10 cellular contexts compared by ENCODE assay signal in the genomic region with DNA sequence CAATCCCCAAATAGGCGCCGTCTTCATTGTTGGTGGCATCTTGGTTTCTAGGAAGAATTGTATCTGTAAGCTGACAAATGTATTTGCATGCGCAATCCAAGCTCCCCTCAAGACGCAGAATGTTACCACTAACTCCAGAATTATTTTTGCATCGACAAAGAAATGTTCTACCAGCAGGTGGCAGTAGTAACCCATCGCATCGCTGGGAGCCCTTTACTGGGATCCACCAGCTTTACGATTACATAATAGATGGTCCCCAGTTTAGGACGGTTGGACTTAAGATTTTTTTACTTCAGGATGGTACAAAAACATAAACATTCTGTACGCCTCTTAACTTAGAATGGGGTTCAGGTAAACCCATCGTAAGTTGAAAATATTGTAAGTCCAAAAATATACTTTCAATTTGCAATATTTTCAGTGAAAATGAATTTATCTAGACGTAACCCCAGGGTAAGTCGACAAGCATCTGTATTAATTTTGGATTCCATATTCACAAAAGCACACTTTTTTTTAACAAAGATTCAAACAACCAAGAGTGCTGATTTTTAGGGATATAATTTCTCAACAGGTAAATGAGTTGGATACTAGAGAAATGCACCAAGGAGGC.
DNase-seq lines count a peak whose midpoint lies in the region; ATAC-seq and TF ChIP-seq lines count a peak whose summit lies in the region.
"Had no signal": no experiment of that assay in that cellular context is flagged by ENCODE, and none has a peak within 500 bp of the region (broad histone marks: within the 10 kb centered on the region; RNA-seq: fewer than 3 reads in every experiment).

No MANE protein-coding gene starts in this region.

- TF ChIP-seq CTCF in HL-60 (IDR thresholded peaks at IDR 0.05; ENCODE audit: insufficient read depth, low read length) (peak; percentile 50), heart left ventricle (IDR thresholded peaks at IDR 0.05) (peak; percentile 61 to 84 (median 76)), retinal pigment epithelial cell (conservative IDR thresholded peaks at IDR 0.05; ENCODE audit: low read depth, low read length) (peak; percentile 77)

- no peak overlapping the region for H3K4me3 ChIP-seq in HL-60 (replicated peaks; ENCODE audit: insufficient read depth, low read length)
- H3K4me3 ChIP-seq in heart left ventricle: peak overlapping the region in 1 of 12 donors; percentile 17
- no peak overlapping the region for H3K4me3 ChIP-seq in retinal pigment epithelial cell (ENCODE audit: low read length)

- peak; percentile 42 for DNase-seq in SIG-M5 treated with dmso at 0.1 percent for 504 hours (lab: John Stamatoyannopoulos, UW; ENCODE audit: unreplicated experiment)
- DNase-seq in SIG-M5 (lab: John Stamatoyannopoulos, UW): no peak
- peak; percentile 11 to 42 for DNase-seq in HL-60 (ENCODE audit: low read depth in 1 of 2, low spot score in 1 of 2)
- DNase-seq in NOMO-1 (lab: John Stamatoyannopoulos, UW; ENCODE audit: unreplicated experiment in 2 of 2): peak; percentile 16 to 42
- peak; percentile 16 for DNase-seq in activated naive CD8-positive, alpha-beta T cell treated with anti-CD3 and anti-CD28 coated beads for 36 hours
- DNase-seq in heart left ventricle: peak in 1 of 5 donors; percentile 23
- no peak for DNase-seq in retinal pigment epithelial cell (ENCODE audit: low read depth)

- peak in 3 of 4 donors; percentile 16 to 50 (median 45) for ATAC-seq in heart left ventricle
- ATAC-seq in HG03457 (IDR thresholded peaks at IDR 0.05; ENCODE audit: unreplicated experiment): no peak

- WGBS in heart left ventricle, 4 donors: 17 to 20% (median 19%) methylated on average over 13 of the region's 13 CpGs

- no peaks in the 10 kb centered on the region for H3K9me3 Mint-ChIP-seq in activated naive CD8-positive, alpha-beta T cell treated with anti-CD3 and anti-CD28 coated beads for 36 hours
- H3K9me3 Mint-ChIP-seq: central memory CD8-positive, alpha-beta T cell had no signal

- H3K27ac ChIP-seq in HL-60 (replicated peaks) (no peak overlapping the region), heart left ventricle (no peak overlapping the region)

- peaks cover 1% of the 10 kb centered on the region for H3K4me1 Mint-ChIP-seq in activated naive CD8-positive, alpha-beta T cell treated with anti-CD3 and anti-CD28 coated beads for 36 hours
- H3K4me1 Mint-ChIP-seq: central memory CD8-positive, alpha-beta T cell had no signal

- H3K36me3 Mint-ChIP-seq in activated naive CD8-positive, alpha-beta T cell treated with anti-CD3 and anti-CD28 coated beads for 36 hours: no peaks in the 10 kb centered on the region
- H3K36me3 Mint-ChIP-seq: CD8-positive, alpha-beta memory T cell had no signal

- no peak overlapping the region for H3K27ac Mint-ChIP-seq in activated naive CD8-positive, alpha-beta T cell treated with anti-CD3 and anti-CD28 coated beads for 36 hours
- H3K27ac Mint-ChIP-seq: CD8-positive, alpha-beta memory T cell had no signal

- intact Hi-C loops in heart left ventricle (cut with DNase I): no loop called here

- H3K27me3 Mint-ChIP-seq in activated naive CD8-positive, alpha-beta T cell treated with anti-CD3 and anti-CD28 coated beads for 36 hours: peaks cover 10% of the 10 kb centered on the region

- peaks cover 0 to 2% (median 0%) of the 10 kb centered on the region in 12 donors for H3K4me1 ChIP-seq in heart left ventricle

- H3K36me3 ChIP-seq in heart left ventricle: no peaks in the 10 kb centered on the region

- H3K9me3 ChIP-seq in heart left ventricle: no peaks in the 10 kb centered on the region

- no peak overlapping the region for H3K4me3 Mint-ChIP-seq in activated naive CD8-positive, alpha-beta T cell treated with anti-CD3 and anti-CD28 coated beads for 36 hours
- H3K4me3 Mint-ChIP-seq: CD8-positive, alpha-beta memory T cell; central memory CD8-positive, alpha-beta T cell had no signal

- H3K27me3 ChIP-seq in HL-60 (ENCODE audit: insufficient read depth, poor library complexity, severe bottlenecking): no peaks in the 10 kb centered on the region
- peaks cover 0 to 23% (median 0%) of the 10 kb centered on the region in 9 donors for H3K27me3 ChIP-seq in heart left ventricle

- TF ChIP-seq POLR2A in heart left ventricle (IDR thresholded peaks at IDR 0.05): no peak

Comparison
In these comparisons a context has a peak if more than half of its experiments do, and no peak if none do; other contexts are left out.
1. DNase-seq: peak in SIG-M5 treated with dmso at 0.1 percent for 504 hours (single experiment), HL-60 (2 of 2), NOMO-1 (2 of 2) and activated naive CD8-positive, alpha-beta T cell treated with anti-CD3 and anti-CD28 coated beads for 36 hours (single experiment); none in SIG-M5 (single experiment) and retinal pigment epithelial cell (single experiment).
2. Peak in every context shown above with its lines, with median percentiles within 50 percentile points of each other: CTCF ChIP-seq.